Comparison of ENCODE assay signal across 17 cellular contexts in the genomic region with DNA sequence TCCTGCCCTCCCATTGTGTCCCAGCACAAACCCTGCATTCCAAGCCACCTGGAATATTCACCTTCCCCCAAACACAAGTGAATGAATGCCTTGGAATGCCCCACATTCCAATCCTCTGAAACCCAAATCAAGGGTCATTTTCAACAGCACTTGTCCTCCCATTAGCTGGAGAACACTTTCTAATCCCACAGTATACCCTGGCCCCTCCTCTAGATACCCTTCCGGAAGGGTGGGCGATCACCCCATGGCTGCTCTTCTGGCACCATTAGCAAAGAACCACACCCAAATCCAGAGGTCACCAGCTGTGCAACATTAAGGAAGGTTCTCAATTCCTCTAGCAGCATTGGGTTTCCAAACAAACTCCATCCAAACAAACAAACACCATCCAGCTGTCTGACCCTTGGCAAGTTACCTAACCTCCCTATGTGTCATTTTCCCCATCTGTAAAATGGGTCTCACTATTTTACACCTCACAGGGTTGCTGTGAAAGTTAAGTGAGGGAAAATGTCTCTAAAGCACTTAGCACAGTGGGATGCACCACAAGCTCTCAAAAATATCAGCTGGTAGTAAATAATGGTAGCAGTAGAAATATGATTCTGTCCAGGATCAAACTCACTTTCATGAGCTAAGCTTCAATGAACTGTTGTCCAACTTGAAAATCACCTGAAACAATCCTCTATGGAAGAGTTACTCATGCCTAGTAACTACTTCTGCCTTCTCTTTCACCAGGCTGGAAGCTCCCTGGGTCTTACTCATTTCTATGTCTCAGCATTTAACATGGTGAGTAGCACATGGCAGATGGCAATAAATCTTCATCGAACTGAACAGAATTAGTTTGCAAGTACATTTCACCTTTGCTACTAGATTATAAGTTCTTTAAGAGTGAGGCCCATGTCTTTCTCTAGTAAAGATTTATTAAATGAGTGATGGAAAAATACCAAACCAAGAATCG. TPM values are rescaled to one million over a fixed set of nuclear protein-coding genes. Genes with fewer than 3 reads are reported as not detected.
A peak's percentile ranks its signal among the peaks of the same experiment; 100 is the strongest.
DNase-seq lines count a peak whose midpoint lies in the region; TF ChIP-seq lines count a peak whose summit lies in the region.
"Had no signal": no experiment of that assay in that cellular context is flagged by ENCODE, and none has a peak within 500 bp of the region (broad histone marks: within the 10 kb centered on the region; RNA-seq: fewer than 3 reads in every experiment).

No MANE protein-coding gene starts in this region.

- no peaks in the 10 kb centered on the region for H3K9me3 Mint-ChIP-seq in neural crest cell
- H3K9me3 Mint-ChIP-seq: activated naive CD8-positive, alpha-beta T cell treated with anti-CD3 and anti-CD28 coated beads, Interleukin-2, amount 50 U/mL, for 24 hours; CD4-positive, alpha-beta memory T cell; type B pancreatic cell had no signal

- TF ChIP-seq CTCF in neural crest cell (conservative IDR thresholded peaks at IDR 0.05): no peak

- peak overlapping the region; percentile 46 for H3K27ac ChIP-seq in epithelial cell of prostate
- H3K27ac ChIP-seq: HL-60, prostate gland had no signal

- no peak overlapping the region for H3K27ac Mint-ChIP-seq in neural crest cell (ENCODE audit: unreplicated experiment)
- H3K27ac Mint-ChIP-seq: activated naive CD8-positive, alpha-beta T cell treated with anti-CD3 and anti-CD28 coated beads, Interleukin-2, amount 50 U/mL, for 24 hours; CD4-positive, alpha-beta memory T cell; type B pancreatic cell had no signal

- H3K4me3 Mint-ChIP-seq in neural crest cell: peak overlapping the region; percentile 13
- H3K4me3 Mint-ChIP-seq: activated naive CD8-positive, alpha-beta T cell treated with anti-CD3 and anti-CD28 coated beads, Interleukin-2, amount 50 U/mL, for 24 hours; CD4-positive, alpha-beta memory T cell; type B pancreatic cell had no signal

- peaks cover 4% of the 10 kb centered on the region for H3K27me3 Mint-ChIP-seq in neural crest cell (ENCODE audit: low read depth)

- H3K4me1 Mint-ChIP-seq in neural crest cell: peaks cover 86% of the 10 kb centered on the region

- no peaks in the 10 kb centered on the region for H3K36me3 Mint-ChIP-seq in neural crest cell (ENCODE audit: low read depth)
- H3K36me3 Mint-ChIP-seq: CD4-positive, alpha-beta memory T cell had no signal

- peak; percentile 71 for DNase-seq in ELR (ENCODE audit: low read depth)
- peak; percentile 32 for DNase-seq in NCI-H69 (lab: John Stamatoyannopoulos, UW)
- DNase-seq in epithelial cell of prostate (ENCODE audit: low read depth, low spot score): peak; percentile 72
- DNase-seq in neural crest cell (ENCODE audit: low read depth, low spot score): no peak
- no peak for DNase-seq in NCI-H510A treated with DMSO at 0.1 percent for 48 hours (lab: John Stamatoyannopoulos, UW)
- no peak for DNase-seq in activated CD4-positive, alpha-beta T cell treated with anti-CD3 and anti-CD28 coated beads for 4 hours
- DNase-seq in NCI-H526 (lab: John Stamatoyannopoulos, UW): no peak
- DNase-seq in globus pallidus (ENCODE audit: low spot score): no peak
- DNase-seq: activated naive CD8-positive, alpha-beta T cell treated with anti-CD3 and anti-CD28 coated beads, Interleukin-2, amount 50 U/mL, for 24 hours; CD4-positive, alpha-beta memory T cell; kidney; NCI-H1436 treated with DMSO at 0.1 percent for 48 hours; NK-92 treated with Interleukin-12 subunit alpha and Interleukin-12 subunit beta, amount 100 ng/mL, for 24 hours; T-helper 2 cell had no signal

RNA-seq across cellular contexts. Expression of gene NUAK1, which starts 5.3 kb away (rescaled TPM):
- total RNA-seq in neural crest cell: 35.3 and 35.6 TPM in 2 replicates
- total RNA-seq: CD4-positive, alpha-beta memory T cell had no signal

Comparison
In these comparisons a context has a peak if more than half of its experiments do, and no peak if none do; other contexts are left out.
1. DNase-seq: peak in ELR (single experiment), NCI-H69 (single experiment) and epithelial cell of prostate (single experiment); none in neural crest cell (single experiment), NCI-H510A treated with DMSO at 0.1 percent for 48 hours (single experiment), activated CD4-positive, alpha-beta T cell treated with anti-CD3 and anti-CD28 coated beads for 4 hours (0 of 2), NCI-H526 (0 of 2) and globus pallidus (single experiment).